ENCODE assay signal across 8 cellular contexts in the genomic region with DNA sequence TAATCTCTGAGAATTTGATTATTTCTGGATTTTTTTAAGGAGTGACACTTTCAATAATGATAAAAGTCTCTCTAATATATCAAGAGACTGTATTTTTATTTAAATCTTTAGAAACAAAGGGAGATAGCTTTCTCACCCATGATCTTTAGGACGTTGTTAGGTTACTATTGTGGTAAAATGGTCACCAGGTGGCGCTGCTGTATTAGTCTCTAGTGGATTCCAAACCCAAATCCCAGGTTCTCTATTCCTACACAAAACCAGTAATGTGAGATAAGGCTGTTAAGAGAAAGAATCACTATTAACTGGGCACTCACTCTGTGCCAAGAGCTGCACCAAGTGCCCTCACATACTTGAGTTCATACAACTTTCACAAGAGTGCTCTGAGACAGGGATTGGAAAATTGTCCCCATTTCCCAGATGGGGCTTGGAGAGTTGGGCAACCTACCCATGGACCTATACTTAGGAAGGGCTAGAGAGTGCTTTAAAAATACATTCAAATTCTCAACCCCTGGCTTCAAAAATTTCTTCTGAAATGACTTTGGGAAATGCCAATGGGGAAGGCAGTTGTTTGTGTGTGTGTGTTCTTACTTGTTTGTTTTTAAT.
DNase-seq lines count a peak whose midpoint lies in the region; ATAC-seq lines count a peak whose summit lies in the region.

No MANE protein-coding gene starts in this region.

- ATAC-seq in HG03432 (IDR thresholded peaks at IDR 0.05; ENCODE audit: unreplicated experiment), result no peak

- DNase-seq in activated gamma-delta T cell treated with Interleukin-2 at 50 U/mL for 16 hours, result peak; percentile 39
- no peak for DNase-seq in activated gamma-delta T cell (lab: John Stamatoyannopoulos, UW)
- peak; percentile 41 for DNase-seq in NCI-H1048 (lab: John Stamatoyannopoulos, UW)
- DNase-seq in SW 1271 (lab: John Stamatoyannopoulos, UW), result peak; percentile 24 to 76
- DNase-seq in brain pericyte (ENCODE audit: low read depth, low spot score), result peak; percentile 10
- DNase-seq in iPS-NIHi7 (ENCODE audit: extremely low spot score), result peak; percentile 65
- peak; percentile 10 to 41 (median 34) for DNase-seq in stimulated activated CD4-positive, alpha-beta T cell treated with anti-CD3 and anti-CD28 coated beads, Interleukin-12 subunit alpha, Interleukin-12 subunit beta, amount 100 ng/mL, for 48 hours (ENCODE audit: low read depth in 2 of 3, low spot score in 1 of 3)
